16 cellular contexts compared by ENCODE assay signal in the genomic region with DNA sequence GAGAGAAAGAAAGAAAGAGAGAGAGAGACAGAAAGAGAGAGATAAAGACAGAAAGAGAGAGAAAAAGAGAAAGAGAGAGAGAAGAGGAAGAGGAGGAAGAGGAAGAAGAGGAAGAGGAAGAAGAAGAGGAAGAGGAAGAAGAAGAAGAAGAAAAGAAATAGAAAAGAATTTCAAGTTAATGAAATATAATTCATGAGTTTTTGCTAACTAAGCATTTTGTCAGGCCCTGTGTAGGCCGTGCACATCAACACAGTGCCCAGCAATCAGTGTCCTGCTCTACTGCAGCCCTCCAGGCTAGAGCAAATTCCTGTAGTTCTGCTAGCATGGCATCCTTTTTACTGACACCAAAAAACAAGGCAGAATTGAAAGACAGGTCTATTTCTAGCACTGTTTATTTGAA.
DNase-seq lines count a peak whose midpoint lies in the region; ATAC-seq, FAIRE-seq and TF ChIP-seq lines count a peak whose summit lies in the region.
"Had no signal": no experiment of that assay in that cellular context is flagged by ENCODE, and none has a peak within 500 bp of the region (broad histone marks: within the 10 kb centered on the region; RNA-seq: fewer than 3 reads in every experiment).

No MANE protein-coding gene starts in this region.

- no peaks in the 10 kb centered on the region for H3K79me2 ChIP-seq in K562 (ENCODE audit: control insufficient read depth, insufficient read depth, low read length)

- no peaks in the 10 kb centered on the region for H3K9me3 Mint-ChIP-seq in Calu3 (ENCODE audit: low read depth, unreplicated experiment)
- H3K9me3 Mint-ChIP-seq in nephron, result no peaks in the 10 kb centered on the region
- H3K9me3 Mint-ChIP-seq: CD8-positive, alpha-beta memory T cell; HFFc6 had no signal

- H3K9ac ChIP-seq in K562 (ENCODE audit: insufficient read depth in 1 of 2, low read depth in 2 of 2, low read length in 2 of 2), result no peak overlapping the region
- H3K9ac ChIP-seq: GM23248 had no signal

- H2AFZ ChIP-seq in K562 (ENCODE audit: low read depth, low read length), result no peak overlapping the region
- H2AFZ ChIP-seq: GM23248 had no signal

- intact Hi-C loops in Calu3 (cut with micrococcal nuclease; ENCODE audit: unreplicated experiment) (loop anchor here (5.0 kb wide), 1 partner anchor 45 kb away; no protein-coding TSS in a partner anchor), K562 (cut with micrococcal nuclease) (no loop called here)

- H3K4me3 Mint-ChIP-seq in Calu3 (ENCODE audit: low read depth, unreplicated experiment) (no peak overlapping the region), nephron (no peak overlapping the region)
- H3K4me3 Mint-ChIP-seq: CD8-positive, alpha-beta memory T cell; HFFc6 had no signal

- FAIRE-seq in K562 (lab: Jason Lieb, UNC), result no peak
- FAIRE-seq: HTR-8/SVneo had no signal

- no peaks in the 10 kb centered on the region for H3K27me3 Mint-ChIP-seq in Calu3 (ENCODE audit: unreplicated experiment)
- H3K27me3 Mint-ChIP-seq in nephron (ENCODE audit: low read depth), result no peaks in the 10 kb centered on the region
- H3K27me3 Mint-ChIP-seq: CD8-positive, alpha-beta memory T cell had no signal

- DNase-seq in Calu3 (no peak), K562 (ENCODE audit: extremely low read depth in 1 of 4, low spot score in 3 of 4) (no peak), NOMO-1 treated with dmso at 0.1 percent for 144 hours (lab: John Stamatoyannopoulos, UW; ENCODE audit: unreplicated experiment) (no peak)
- DNase-seq: Caco-2; CD8-positive, alpha-beta memory T cell; DMS53; GF-D8; GM23248; HFFc6; KBM-7 had no signal

- BruUV-seq in Calu3 (replicated peaks; lab: Mats Ljungman, UMichigan), result no TSS peak
- BruUV-seq in K562 (replicated peaks; lab: Mats Ljungman, UMichigan), result no TSS peak

- peaks cover 31% of the 10 kb centered on the region for H3K4me1 Mint-ChIP-seq in Calu3 (ENCODE audit: low read depth, unreplicated experiment)
- H3K4me1 Mint-ChIP-seq in nephron, result peaks cover 31% of the 10 kb centered on the region
- H3K4me1 Mint-ChIP-seq: CD8-positive, alpha-beta memory T cell had no signal

- no peaks in the 10 kb centered on the region for H4K20me1 ChIP-seq in K562 (replicated peaks; ENCODE audit: control insufficient read depth, insufficient read depth, low read length)

- no peak for TF ChIP-seq POLR2A in K562 (conservative IDR thresholded peaks at IDR 0.05)

- H3K9me3 ChIP-seq in HEK293 (ENCODE audit: control insufficient read depth, insufficient read depth, low read depth, low read length) (no peaks in the 10 kb centered on the region), K562 (replicated peaks; ENCODE audit: control insufficient read depth, insufficient read depth, low read depth, low read length) (no peaks in the 10 kb centered on the region)
- H3K9me3 ChIP-seq: Caco-2, HAP-1 had no signal

- H3K27me3 ChIP-seq in K562 (ENCODE audit: control insufficient read depth in 2 of 2, insufficient read depth in 2 of 2, low read length in 2 of 2), result peaks cover 0 to 4% of the 10 kb centered on the region in 2 experiments; a peak in 1 of 5 replicates

- no peaks in the 10 kb centered on the region for H3K9me1 ChIP-seq in K562 (ENCODE audit: control insufficient read depth, insufficient read depth, low read length)

- ATAC-seq in K562 (no peak), GM18873 (IDR thresholded peaks at IDR 0.05; ENCODE audit: low FRiP score, unreplicated experiment) (no peak), GM19452 (IDR thresholded peaks at IDR 0.05; ENCODE audit: unreplicated experiment) (no peak)

- 13% methylated on average over 1 of the region's 1 CpG for WGBS in K562 (ENCODE audit: insufficient coverage, low coverage, missing lambda C conversion rate)

- H3K27ac ChIP-seq in HEK293 (ENCODE audit: extremely low read depth, low read depth, low read length) (no peak overlapping the region), K562 (ENCODE audit: extremely low read depth, low read depth, low read length) (no peak overlapping the region)
- H3K27ac ChIP-seq: GM23248 had no signal

- H3K36me3 ChIP-seq in HEK293 (ENCODE audit: control insufficient read depth in 2 of 2, insufficient read depth in 1 of 2, low read length in 2 of 2) (no peaks in the 10 kb centered on the region), K562 (ENCODE audit: control insufficient read depth, insufficient read depth, low read length) (no peaks in the 10 kb centered on the region)
- H3K36me3 ChIP-seq: HAP-1 had no signal

- TF ChIP-seq RAD21 in K562 (CRISPR knock-in tag; conservative IDR thresholded peaks at IDR 0.05 in 1 of 2, IDR thresholded peaks at IDR 0.05 in 1 of 2), result no peak

- TF ChIP-seq EP300 in K562 (IDR thresholded peaks at IDR 0.05; ENCODE audit: low read length), result no peak

- POLR2A ChIA-PET in HEK293 (lab: Yijun Ruan, JAX) (no interaction called here), K562 (lab: Yijun Ruan, JAX) (interaction anchor here (1.1 kb wide), 1 partner anchor 8 kb away, joined by 4 read pairs; no protein-coding TSS in a partner anchor)

- H3K4me2 ChIP-seq in K562 (ENCODE audit: insufficient read depth, low read length), result no peak overlapping the region

- in situ Hi-C loops in K562 (cut with MboI), result no loop called here

- peaks cover 7% of the 10 kb centered on the region for H3K36me3 Mint-ChIP-seq in Calu3 (ENCODE audit: insufficient read depth, unreplicated experiment)
- H3K36me3 Mint-ChIP-seq in nephron (ENCODE audit: low read depth), result peaks cover 8% of the 10 kb centered on the region

- TF ChIP-seq CTCF in Calu3 (IDR thresholded peaks at IDR 0.05; ENCODE audit: unreplicated experiment), result no peak
- TF ChIP-seq CTCF in HEK293 (tag by site-specific recombination; IDR thresholded peaks at IDR 0.05), result no peak
- TF ChIP-seq CTCF in K562 (IDR thresholded peaks at IDR 0.05 in 2 of 3, conservative IDR thresholded peaks at IDR 0.05 in 1 of 3; ENCODE audit: insufficient read depth in 2 of 3, low read depth in 1 of 3, low read length in 3 of 3), result no peak
- no peak for TF ChIP-seq CTCF in nephron (IDR thresholded peaks at IDR 0.05; ENCODE audit: unreplicated experiment in 3 of 3)

- H3K27ac Mint-ChIP-seq in Calu3 (ENCODE audit: unreplicated experiment) (peak overlapping the region; percentile 0), nephron (peak overlapping the region; percentile 25 to 99 (median 72))
- H3K27ac Mint-ChIP-seq: HFFc6 had no signal

- H3K4me3 ChIP-seq in HEK293 (ENCODE audit: low read depth, low read length), result no peak overlapping the region
- H3K4me3 ChIP-seq in K562, result no peak overlapping the region
- H3K4me3 ChIP-seq: GM23248, HAP-1 had no signal

- peaks cover 3% of the 10 kb centered on the region; the same call in 1 of the 2 replicates for H3K4me1 ChIP-seq in HEK293 (ENCODE audit: control insufficient read depth, insufficient read depth, low read length)
- H3K4me1 ChIP-seq in K562 (replicated peaks in 1 of 2; ENCODE audit: control insufficient read depth in 2 of 2, insufficient read depth in 2 of 2, low read length in 2 of 2), result no peaks in the 10 kb centered on the region
- H3K4me1 ChIP-seq: Caco-2 had no signal

- CTCF ChIA-PET in Calu3 (lab: Charles Lee) (no interaction called here), HEK293 (lab: Yijun Ruan, JAX) (no interaction called here), K562 (lab: Yijun Ruan, JAX; ENCODE audit: low intra/inter-chr PET ratio) (no interaction called here)

TF ChIP-seq in HEK293, 187 proteins besides CTCF, POLR2A, EP300 and RAD21 (continues in another document):
- TF ChIP-seq, protein P1, sequence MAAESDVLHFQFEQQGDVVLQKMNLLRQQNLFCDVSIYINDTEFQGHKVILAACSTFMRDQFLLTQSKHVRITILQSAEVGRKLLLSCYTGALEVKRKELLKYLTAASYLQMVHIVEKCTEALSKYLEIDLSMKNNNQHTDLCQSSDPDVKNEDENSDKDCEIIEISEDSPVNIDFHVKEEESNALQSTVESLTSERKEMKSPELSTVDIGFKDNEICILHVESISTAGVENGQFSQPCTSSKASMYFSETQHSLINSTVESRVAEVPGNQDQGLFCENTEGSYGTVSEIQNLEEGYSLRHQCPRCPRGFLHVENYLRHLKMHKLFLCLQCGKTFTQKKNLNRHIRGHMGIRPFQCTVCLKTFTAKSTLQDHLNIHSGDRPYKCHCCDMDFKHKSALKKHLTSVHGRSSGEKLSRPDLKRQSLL (tag by site-specific recombination; IDR thresholded peaks at IDR 0.05), result no peak
- TF ChIP-seq ZNF16 (tag by site-specific recombination; IDR thresholded peaks at IDR 0.05; ENCODE audit: low read depth) (no peak), ZNF138 (tag by site-specific recombination; IDR thresholded peaks at IDR 0.05; ENCODE audit: borderline replicate concordance) (no peak), ZNF623 (tag by site-specific recombination; IDR thresholded peaks at IDR 0.05) (no peak), ZNF585B (tag by site-specific recombination; IDR thresholded peaks at IDR 0.05) (no peak)

TF ChIP-seq in K562, 482 proteins besides CTCF, POLR2A, EP300 and RAD21 (continues in another document):
- TF ChIP-seq C11orf30 (IDR thresholded peaks at IDR 0.05; ENCODE audit: low read depth) (peak; percentile 88), MAFF (IDR thresholded peaks at IDR 0.05; ENCODE audit: low read length) (peak; percentile 87), RBM25 (IDR thresholded peaks at IDR 0.05; ENCODE audit: low read depth, low read length, severe bottlenecking) (no peak)
- TF ChIP-seq, protein P2, sequence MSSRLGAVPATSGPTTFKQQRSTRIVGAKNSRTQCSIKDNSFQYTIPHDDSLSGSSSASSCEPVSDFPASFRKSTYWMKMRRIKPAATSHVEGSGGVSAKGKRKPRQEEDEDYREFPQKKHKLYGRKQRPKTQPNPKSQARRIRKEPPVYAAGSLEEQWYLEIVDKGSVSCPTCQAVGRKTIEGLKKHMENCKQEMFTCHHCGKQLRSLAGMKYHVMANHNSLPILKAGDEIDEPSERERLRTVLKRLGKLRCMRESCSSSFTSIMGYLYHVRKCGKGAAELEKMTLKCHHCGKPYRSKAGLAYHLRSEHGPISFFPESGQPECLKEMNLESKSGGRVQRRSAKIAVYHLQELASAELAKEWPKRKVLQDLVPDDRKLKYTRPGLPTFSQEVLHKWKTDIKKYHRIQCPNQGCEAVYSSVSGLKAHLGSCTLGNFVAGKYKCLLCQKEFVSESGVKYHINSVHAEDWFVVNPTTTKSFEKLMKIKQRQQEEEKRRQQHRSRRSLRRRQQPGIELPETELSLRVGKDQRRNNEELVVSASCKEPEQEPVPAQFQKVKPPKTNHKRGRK (tag; IDR thresholded peaks at IDR 0.05), result peak; percentile 73; the same call in 1 of the 2 replicates
